17 cellular contexts compared by ENCODE assay signal in genomic region chr9:129875181-129875611, GRCh38. TPM values are rescaled to one million over a fixed set of nuclear protein-coding genes. Genes with fewer than 3 reads are reported as not detected.
DNase-seq lines count a peak whose midpoint lies in the region; ATAC-seq, FAIRE-seq and TF ChIP-seq lines count a peak whose summit lies in the region.
"Had no signal": no experiment of that assay in that cellular context is flagged by ENCODE, and none has a peak within 500 bp of the region (broad histone marks: within the 10 kb centered on the region; RNA-seq: fewer than 3 reads in every experiment).

No MANE protein-coding gene starts in this region.

- H3K4me3 ChIP-seq in H7 (ENCODE audit: insufficient read depth, low read depth, low read length) (no peak overlapping the region), astrocyte of the cerebellum (ENCODE audit: low read depth, low read length) (no peak overlapping the region)
- H3K4me3 ChIP-seq: left ventricle myocardium inferior, PC-9 had no signal

- FAIRE-seq in RCC 7860 (lab: Jason Lieb, UNC) = no peak
- FAIRE-seq: colon had no signal

- ATAC-seq in HG02884 (IDR thresholded peaks at IDR 0.05; ENCODE audit: unreplicated experiment) = no peak
- ATAC-seq: activated naive CD8-positive, alpha-beta T cell treated with anti-CD3 and anti-CD28 coated beads, Interleukin-2, amount 50 U/mL, for 24 hours; esophagus mucosa had no signal

- intact Hi-C loops in CD14-positive monocyte (cut with micrococcal nuclease) = no loop called here

- H3K4me3 Mint-ChIP-seq in CD14-positive monocyte = no peak overlapping the region
- H3K4me3 Mint-ChIP-seq: activated naive CD8-positive, alpha-beta T cell treated with anti-CD3 and anti-CD28 coated beads, Interleukin-2, amount 50 U/mL, for 24 hours; B cell had no signal

- no peak for DNase-seq in CD14-positive monocyte (ENCODE audit: low spot score)
- peak; percentile 78 for DNase-seq in H7
- DNase-seq in astrocyte of the cerebellum (ENCODE audit: low read depth) = no peak
- peak; percentile 66 for DNase-seq in islet precursor cell
- no peak for DNase-seq in activated CD8-positive, alpha-beta memory T cell treated with anti-CD3 and anti-CD28 coated beads for 24 hours
- no peak for DNase-seq in mucosa of gallbladder (ENCODE audit: low spot score)
- no peak for DNase-seq in RCC 7860 (ENCODE audit: low spot score)
- DNase-seq: activated CD4-positive, CD25-positive, alpha-beta regulatory T cell treated with anti-CD3 and anti-CD28 coated beads, Interleukin-2, amount 50 U/mL, for 72 hours; activated naive CD8-positive, alpha-beta T cell treated with anti-CD3 and anti-CD28 coated beads, Interleukin-2, amount 50 U/mL, for 24 hours; KBM-7; left ventricle myocardium inferior; NCI-H1436 treated with DMSO at 0.1 percent for 48 hours; PC-9 had no signal

- H3K27me3 ChIP-seq in H7 (ENCODE audit: control insufficient read depth, insufficient read depth, low read length) = no peaks in the 10 kb centered on the region

- no peaks in the 10 kb centered on the region for H3K4me1 Mint-ChIP-seq in CD14-positive monocyte

- peaks cover 0 to 2% (median 2%) of the 10 kb centered on the region in 3 donors for H3K27me3 Mint-ChIP-seq in CD14-positive monocyte (ENCODE audit: low read depth in 3 of 3)
- H3K27me3 Mint-ChIP-seq: activated naive CD8-positive, alpha-beta T cell treated with anti-CD3 and anti-CD28 coated beads, Interleukin-2, amount 50 U/mL, for 24 hours; B cell had no signal

- TF ChIP-seq CTCF in CD14-positive monocyte (IDR thresholded peaks at IDR 0.05) (peak; percentile 16), astrocyte of the cerebellum (IDR thresholded peaks at IDR 0.05; ENCODE audit: low read depth, low read length, missing control alignments) (peak; percentile 10)

- H3K36me3 Mint-ChIP-seq in CD14-positive monocyte = peaks cover 42 to 54% of the 10 kb centered on the region in 2 donors

- peaks cover 0 to 3% (median 0%) of the 10 kb centered on the region in 7 donors for H3K9me3 Mint-ChIP-seq in CD14-positive monocyte
- H3K9me3 Mint-ChIP-seq: activated naive CD8-positive, alpha-beta T cell treated with anti-CD3 and anti-CD28 coated beads, Interleukin-2, amount 50 U/mL, for 24 hours had no signal

- H3K36me3 ChIP-seq in H7 (replicated peaks; ENCODE audit: control insufficient read depth, insufficient read depth, low read length) = no peaks in the 10 kb centered on the region; the same call in none of the 2 replicates
- H3K36me3 ChIP-seq: left ventricle myocardium inferior had no signal

- H3K27ac Mint-ChIP-seq in CD14-positive monocyte = peak overlapping the region in 2 of 7 donors; percentile 30 to 37
- H3K27ac Mint-ChIP-seq: activated naive CD8-positive, alpha-beta T cell treated with anti-CD3 and anti-CD28 coated beads, Interleukin-2, amount 50 U/mL, for 24 hours; B cell had no signal

- in situ Hi-C loops in astrocyte of the cerebellum (cut with HindIII; ENCODE audit: low sequenced_read_pairs) = no loop called here

RNA-seq across cellular contexts. Expression of gene USP20, which starts 39.9 kb away (rescaled TPM):
- 1 to 10 TPM; 2.7 to 5.2 TPM for polyA plus RNA-seq in CD14-positive monocyte
- 15.8 and 16.3 TPM in 2 replicates for total RNA-seq in H7 (2014; rRNA removed; shearing (Covaris generic))
- total RNA-seq in mucosa of gallbladder = 41.0 TPM

RNA-seq across cellular contexts. Expression of gene C9orf78, which starts 40.1 kb away (rescaled TPM):
- 10 to 100 TPM; 53.3 to 82.4 TPM for polyA plus RNA-seq in CD14-positive monocyte
- 39.7 and 47.0 TPM in 2 replicates for total RNA-seq in H7 (2014; rRNA removed; shearing (Covaris generic))
- 53.6 TPM for total RNA-seq in mucosa of gallbladder

RNA-seq across cellular contexts. Expression of gene TOR1A, which starts 51.3 kb away (rescaled TPM):
- polyA plus RNA-seq in CD14-positive monocyte = 10 to 100 TPM; 89.6 to 95.3 TPM
- 22.9 and 27.1 TPM in 2 replicates for total RNA-seq in H7 (2014; rRNA removed; shearing (Covaris generic))
- total RNA-seq in mucosa of gallbladder = 35.9 TPM

Comparison
In these comparisons a context has a peak if more than half of its experiments do, and no peak if none do; other contexts are left out.
1. DNase-seq: peak in H7 (single experiment) and islet precursor cell (single experiment); none in CD14-positive monocyte (single experiment), astrocyte of the cerebellum (single experiment), activated CD8-positive, alpha-beta memory T cell treated with anti-CD3 and anti-CD28 coated beads for 24 hours (single experiment), mucosa of gallbladder (single experiment) and RCC 7860 (single experiment).